In the genomic region with DNA sequence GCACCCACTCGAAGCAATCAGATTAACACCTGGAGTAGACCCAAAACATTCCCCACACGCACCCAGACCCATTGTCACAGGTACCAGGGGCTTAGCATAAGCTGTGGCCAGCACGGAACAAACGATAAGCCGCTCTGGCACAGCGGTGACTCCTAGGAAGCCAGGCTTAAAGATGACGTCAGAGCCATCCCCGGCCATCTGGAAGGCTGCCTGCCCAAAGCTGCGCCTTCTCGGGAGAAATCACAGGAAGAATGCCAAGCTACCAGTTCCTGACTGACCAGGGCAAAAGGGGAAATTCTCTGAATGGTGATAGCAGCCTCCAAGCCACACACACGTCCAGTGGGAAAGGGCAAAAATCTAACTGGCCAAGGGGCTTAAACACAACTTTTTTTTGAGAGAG, we compare ENCODE assay signal across 10 cellular contexts. TPM values are rescaled to one million over a fixed set of nuclear protein-coding genes. Genes with fewer than 3 reads are reported as not detected.
DNase-seq lines count a peak whose midpoint lies in the region; TF ChIP-seq lines count a peak whose summit lies in the region.
"Had no signal": no experiment of that assay in that cellular context is flagged by ENCODE, and none has a peak within 500 bp of the region (broad histone marks: within the 10 kb centered on the region; RNA-seq: fewer than 3 reads in every experiment).

No MANE protein-coding gene starts in this region.

- 22% methylated on average over 11 of the region's 11 CpGs for WGBS in liver
- 20 to 21% methylated on average over 5 to 11 of the region's 11 CpGs for WGBS in esophagus squamous epithelium, 2 donors
- 27% methylated on average over 11 of the region's 11 CpGs for WGBS in esophagus muscularis mucosa

- no peak overlapping the region for H3K27ac Mint-ChIP-seq in osteocyte (ENCODE audit: unreplicated experiment)

- H3K9me3 ChIP-seq in liver (ENCODE audit: control insufficient read depth in 4 of 4, low read length in 3 of 4) (no peaks in the 10 kb centered on the region), esophagus squamous epithelium (no peaks in the 10 kb centered on the region), esophagus muscularis mucosa (no peaks in the 10 kb centered on the region)
- H3K9me3 ChIP-seq: neutrophil had no signal

- peaks cover 11% of the 10 kb centered on the region for H3K27me3 Mint-ChIP-seq in osteocyte (ENCODE audit: unreplicated experiment)
- H3K27me3 Mint-ChIP-seq: central memory CD8-positive, alpha-beta T cell had no signal

- no peak for TF ChIP-seq CTCF in LNCaP clone FGC (IDR thresholded peaks at IDR 0.05; ENCODE audit: control insufficient read depth, extremely low read depth, insufficient read depth)
- no peak for TF ChIP-seq CTCF in astrocyte of the cerebellum (IDR thresholded peaks at IDR 0.05; ENCODE audit: low read depth, low read length, missing control alignments)
- TF ChIP-seq CTCF in liver (IDR thresholded peaks at IDR 0.05; ENCODE audit: low read depth, low read length, missing input control) = no peak
- no peak for TF ChIP-seq CTCF in esophagus squamous epithelium (IDR thresholded peaks at IDR 0.05)
- no peak for TF ChIP-seq CTCF in esophagus muscularis mucosa (IDR thresholded peaks at IDR 0.05)
- TF ChIP-seq CTCF in osteocyte (IDR thresholded peaks at IDR 0.05) = no peak

- no peaks in the 10 kb centered on the region for H3K36me3 Mint-ChIP-seq in osteocyte (ENCODE audit: unreplicated experiment)

- no peak for TF ChIP-seq EP300 in esophagus muscularis mucosa (IDR thresholded peaks at IDR 0.05)

- H3K4me1 Mint-ChIP-seq in osteocyte (ENCODE audit: unreplicated experiment) = no peaks in the 10 kb centered on the region
- H3K4me1 Mint-ChIP-seq: central memory CD8-positive, alpha-beta T cell had no signal

- H3K4me3 Mint-ChIP-seq in osteocyte (ENCODE audit: unreplicated experiment) = no peak overlapping the region
- H3K4me3 Mint-ChIP-seq: central memory CD8-positive, alpha-beta T cell had no signal

- H3K4me3 ChIP-seq in ACC112 (ENCODE audit: low read depth, low read length) (0 out of 2 replicates have a peak overlapping the region, but pooled peaks have one; percentile 11), LNCaP clone FGC (ENCODE audit: low read depth, low read length) (no peak overlapping the region), astrocyte of the cerebellum (ENCODE audit: low read depth, low read length) (no peak overlapping the region), liver (ENCODE audit: low read depth in 1 of 3, low read length in 3 of 3) (peak overlapping the region in 2 of 3 donors; percentile 9 to 23), esophagus squamous epithelium (no peak overlapping the region), esophagus muscularis mucosa (no peak overlapping the region)

- H3K79me2 ChIP-seq in ACC112 (ENCODE audit: control insufficient read depth, insufficient read depth, low read length, unreplicated experiment) = no peaks in the 10 kb centered on the region

- peaks cover 17% of the 10 kb centered on the region for H3K4me1 ChIP-seq in ACC112 (ENCODE audit: control insufficient read depth, insufficient read depth, low read length, unreplicated experiment)
- peaks cover 4 to 17% (median 11%) of the 10 kb centered on the region in 4 donors for H3K4me1 ChIP-seq in liver (ENCODE audit: control insufficient read depth in 4 of 4, insufficient read depth in 4 of 4, low read length in 3 of 4)
- peaks cover 0 to 7% (median 5%) of the 10 kb centered on the region in 3 donors for H3K4me1 ChIP-seq in esophagus squamous epithelium
- H3K4me1 ChIP-seq in esophagus muscularis mucosa = peaks cover 0 to 10% (median 6%) of the 10 kb centered on the region in 4 donors

- peak; percentile 77 for DNase-seq in LNCaP clone FGC (ENCODE audit: low read depth)
- peak; percentile 64 for DNase-seq in astrocyte of the cerebellum (ENCODE audit: low read depth)
- no peak for DNase-seq in esophagus squamous epithelium (lab: John Stamatoyannopoulos, UW)
- no peak for DNase-seq in esophagus muscularis mucosa (ENCODE audit: extremely low spot score)
- DNase-seq in AML-193 (lab: John Stamatoyannopoulos, UW) = no peak
- DNase-seq in osteocyte (ENCODE audit: extremely low spot score, unreplicated experiment) = no peak

- in situ Hi-C loops in astrocyte of the cerebellum (cut with HindIII; ENCODE audit: low sequenced_read_pairs) = no loop called here

- TF ChIP-seq RAD21 in liver (IDR thresholded peaks at IDR 0.05) = peak; percentile 28 to 43

- intact Hi-C loops in esophagus squamous epithelium (cut with DNase I) (no loop called here), esophagus muscularis mucosa (cut with DNase I) (no loop called here)

- TF ChIP-seq POLR2A in esophagus squamous epithelium (IDR thresholded peaks at IDR 0.05) = no peak
- TF ChIP-seq POLR2A in esophagus muscularis mucosa (IDR thresholded peaks at IDR 0.05; ENCODE audit: low read depth) = no peak

- H3K27ac ChIP-seq in ACC112 (ENCODE audit: low read depth, low read length) (peak overlapping the region; percentile 52; the same call in 1 of the 2 replicates), liver (ENCODE audit: low read depth in 1 of 2, low read length in 2 of 2) (peak overlapping the region; percentile 14 to 41), esophagus squamous epithelium (no peak overlapping the region), esophagus muscularis mucosa (replicated peaks in 1 of 4) (peak overlapping the region in 1 of 4 donors; percentile 2)
- H3K27ac ChIP-seq: neutrophil had no signal

- H3K9me3 Mint-ChIP-seq in osteocyte (ENCODE audit: unreplicated experiment) = no peaks in the 10 kb centered on the region
- H3K9me3 Mint-ChIP-seq: central memory CD8-positive, alpha-beta T cell had no signal

- H3K9ac ChIP-seq in liver (ENCODE audit: low read depth in 1 of 2, low read length in 2 of 2) = peak overlapping the region in 1 of 2 donors; percentile 14

- H3K36me3 ChIP-seq in ACC112 (ENCODE audit: insufficient read depth, low read length) = no peaks in the 10 kb centered on the region
- no peaks in the 10 kb centered on the region for H3K36me3 ChIP-seq in liver (ENCODE audit: control insufficient read depth in 4 of 4, insufficient read depth in 3 of 4, low read depth in 1 of 4, low read length in 3 of 4)
- no peaks in the 10 kb centered on the region for H3K36me3 ChIP-seq in esophagus squamous epithelium
- H3K36me3 ChIP-seq in esophagus muscularis mucosa = no peaks in the 10 kb centered on the region
- H3K36me3 ChIP-seq: neutrophil had no signal

- no peaks in the 10 kb centered on the region for H3K27me3 ChIP-seq in ACC112 (ENCODE audit: insufficient read depth, low read length)
- no peaks in the 10 kb centered on the region for H3K27me3 ChIP-seq in liver (ENCODE audit: control insufficient read depth in 4 of 4, insufficient read depth in 4 of 4, low read length in 3 of 4)
- H3K27me3 ChIP-seq in esophagus squamous epithelium = peaks cover 0 to 5% (median 0%) of the 10 kb centered on the region in 4 donors
- H3K27me3 ChIP-seq in esophagus muscularis mucosa = peaks cover 0 to 18% (median 0%) of the 10 kb centered on the region in 4 donors

- H2AFZ ChIP-seq in ACC112 (ENCODE audit: low read length, unreplicated experiment) = peak overlapping the region; percentile 72

TF ChIP-seq in liver, 16 proteins besides CTCF, POLR2A, EP300 and RAD21 (continues in another document):
- TF ChIP-seq YY1 (IDR thresholded peaks at IDR 0.05) = peak; percentile 40
- TF ChIP-seq FOXA1 (IDR thresholded peaks at IDR 0.05) = no peak
- TF ChIP-seq, protein P1, sequence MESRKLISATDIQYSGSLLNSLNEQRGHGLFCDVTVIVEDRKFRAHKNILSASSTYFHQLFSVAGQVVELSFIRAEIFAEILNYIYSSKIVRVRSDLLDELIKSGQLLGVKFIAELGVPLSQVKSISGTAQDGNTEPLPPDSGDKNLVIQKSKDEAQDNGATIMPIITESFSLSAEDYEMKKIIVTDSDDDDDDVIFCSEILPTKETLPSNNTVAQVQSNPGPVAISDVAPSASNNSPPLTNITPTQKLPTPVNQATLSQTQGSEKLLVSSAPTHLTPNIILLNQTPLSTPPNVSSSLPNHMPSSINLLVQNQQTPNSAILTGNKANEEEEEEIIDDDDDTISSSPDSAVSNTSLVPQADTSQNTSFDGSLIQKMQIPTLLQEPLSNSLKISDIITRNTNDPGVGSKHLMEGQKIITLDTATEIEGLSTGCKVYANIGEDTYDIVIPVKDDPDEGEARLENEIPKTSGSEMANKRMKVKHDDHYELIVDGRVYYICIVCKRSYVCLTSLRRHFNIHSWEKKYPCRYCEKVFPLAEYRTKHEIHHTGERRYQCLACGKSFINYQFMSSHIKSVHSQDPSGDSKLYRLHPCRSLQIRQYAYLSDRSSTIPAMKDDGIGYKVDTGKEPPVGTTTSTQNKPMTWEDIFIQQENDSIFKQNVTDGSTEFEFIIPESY (IDR thresholded peaks at IDR 0.05) = no peak
- TF ChIP-seq NR2F2 (IDR thresholded peaks at IDR 0.05) = peak; percentile 10
- TF ChIP-seq RXRA (IDR thresholded peaks at IDR 0.05) = peak in 1 of 2 donors; percentile 70
- no peak for TF ChIP-seq HNF4G (IDR thresholded peaks at IDR 0.05)
- TF ChIP-seq EGR1 (IDR thresholded peaks at IDR 0.05; ENCODE audit: low read depth in 2 of 2) = no peak
- TF ChIP-seq MAX (IDR thresholded peaks at IDR 0.05) = no peak
- peak; percentile 64 for TF ChIP-seq SP1 (IDR thresholded peaks at IDR 0.05)
- TF ChIP-seq TAF1 (conservative IDR thresholded peaks at IDR 0.05) = no peak
- TF ChIP-seq HNF4A (conservative IDR thresholded peaks at IDR 0.05) = peak; percentile 70 to 71
- TF ChIP-seq GABPA (IDR thresholded peaks at IDR 0.05 in 1 of 2, conservative IDR thresholded peaks at IDR 0.05 in 1 of 2) = peak in 1 of 2 donors; percentile 46

RNA-seq across cellular contexts. Expression of gene WIPI2, which starts 13.0 kb away (rescaled TPM):
- total RNA-seq in liver (10 to 100 TPM; 33.3 to 57.6 TPM), esophagus squamous epithelium (10 to 100 TPM; 31.5 to 51.7 (median 43.2) TPM), esophagus muscularis mucosa (10 to 100 TPM; 50.4 to 81.8 (median 60.2) TPM), osteocyte (83.3 and 86.1 TPM in 2 replicates)
- polyA plus RNA-seq in liver = 10 to 100 TPM; 23.9 to 27.4 TPM

Comparison
In these comparisons a context has a peak if more than half of its experiments do, and no peak if none do; other contexts are left out.
1. H3K27ac ChIP-seq: peak in ACC112 (single experiment) and liver (2 of 2); none in esophagus squamous epithelium (0 of 4).
2. H3K4me3 ChIP-seq: peak in ACC112 (single experiment) and liver (2 of 3); none in LNCaP clone FGC (single experiment), astrocyte of the cerebellum (single experiment), esophagus squamous epithelium (0 of 4) and esophagus muscularis mucosa (0 of 4).
3. DNase-seq: peak in LNCaP clone FGC (single experiment) and astrocyte of the cerebellum (single experiment); none in esophagus squamous epithelium (single experiment), esophagus muscularis mucosa (single experiment), AML-193 (0 of 2) and osteocyte (single experiment).